ENCODE assay signal across 8 cellular contexts in the genomic region with DNA sequence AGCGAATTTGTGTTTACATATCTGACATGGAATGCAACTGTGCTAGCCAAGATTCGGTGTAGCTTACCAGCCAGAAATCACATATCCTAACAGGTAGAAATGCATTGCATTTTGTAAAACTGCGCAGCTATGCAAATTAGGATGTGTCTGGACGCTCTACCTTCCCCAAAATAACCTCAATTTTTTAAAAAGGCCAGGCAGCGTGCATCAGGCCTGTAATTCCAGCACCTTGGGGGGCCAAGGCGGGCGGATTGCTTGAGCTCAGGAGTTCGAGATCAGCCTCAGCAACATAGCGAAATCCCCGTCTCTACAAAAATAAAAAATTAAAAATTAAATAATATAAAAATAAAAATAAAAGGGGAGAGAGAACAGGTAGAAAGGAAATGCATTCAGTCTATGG.
DNase-seq lines count a peak whose midpoint lies in the region; ATAC-seq, FAIRE-seq and TF ChIP-seq lines count a peak whose summit lies in the region.
"Had no signal": no experiment of that assay in that cellular context is flagged by ENCODE, and none has a peak within 500 bp of the region (broad histone marks: within the 10 kb centered on the region; RNA-seq: fewer than 3 reads in every experiment).

No MANE protein-coding gene starts in this region.

- H3K4me1 ChIP-seq in HUES48 (ENCODE audit: control insufficient read depth, insufficient read depth, low read length) (no peaks in the 10 kb centered on the region), iPS-20b (ENCODE audit: insufficient read depth, low read length) (no peaks in the 10 kb centered on the region), stomach smooth muscle (ENCODE audit: control insufficient read depth, insufficient read depth, low read length) (peaks cover 5% of the 10 kb centered on the region)

- H3K4me3 Mint-ChIP-seq in activated naive CD8-positive, alpha-beta T cell treated with anti-CD3 and anti-CD28 coated beads for 36 hours, result peak overlapping the region; percentile 90

- peak overlapping the region; percentile 96 for H3K27ac Mint-ChIP-seq in activated naive CD8-positive, alpha-beta T cell treated with anti-CD3 and anti-CD28 coated beads for 36 hours

- DNase-seq in activated naive CD8-positive, alpha-beta T cell treated with anti-CD3 and anti-CD28 coated beads for 36 hours, result no peak
- DNase-seq in GM12892 (ENCODE audit: insufficient read length) (no peak), epidermal melanocyte (ENCODE audit: insufficient read length, low spot score) (no peak)

- no peak for ATAC-seq in GM21447 (IDR thresholded peaks at IDR 0.05; ENCODE audit: unreplicated experiment)

- H3K9ac ChIP-seq in HUES48 (ENCODE audit: low read depth, low read length) (peak overlapping the region; percentile 70; the same call in 1 of the 2 replicates), iPS-20b (ENCODE audit: low read depth, low read length) (peak overlapping the region; percentile 79; the same call in 1 of the 2 replicates), stomach smooth muscle (ENCODE audit: low read length in 2 of 2) (peak overlapping the region; percentile 87 to 95)

- H3K27ac ChIP-seq in HUES48 (ENCODE audit: low read depth, low read length) (peak overlapping the region; percentile 99), iPS-20b (ENCODE audit: low read length) (no peak overlapping the region), stomach smooth muscle (ENCODE audit: low read length) (peak overlapping the region; percentile 85)

- H3K36me3 ChIP-seq in HUES48 (ENCODE audit: control insufficient read depth, insufficient read depth, low read length) (peaks cover 10% of the 10 kb centered on the region), iPS-20b (ENCODE audit: insufficient read depth, low read depth, low read length) (peaks cover 14% of the 10 kb centered on the region), stomach smooth muscle (ENCODE audit: control insufficient read depth in 2 of 2, insufficient read depth in 2 of 2, low read length in 2 of 2) (peaks cover 0 to 4% of the 10 kb centered on the region in 2 donors)

- FAIRE-seq in GM12892 (lab: Jason Lieb, UNC), result no peak
- FAIRE-seq: colon had no signal

- H3K27me3 ChIP-seq in HUES48 (ENCODE audit: control insufficient read depth, insufficient read depth, low read length), result no peaks in the 10 kb centered on the region
- H3K27me3 ChIP-seq in iPS-20b (ENCODE audit: insufficient read depth, low read length), result no peaks in the 10 kb centered on the region
- H3K27me3 ChIP-seq in stomach smooth muscle (ENCODE audit: control insufficient read depth in 1 of 2, insufficient read depth in 2 of 2, low read length in 2 of 2), result no peaks in the 10 kb centered on the region

- peak overlapping the region; percentile 91 for H3K4me3 ChIP-seq in HUES48 (ENCODE audit: low read depth, low read length)
- peak overlapping the region; percentile 87 for H3K4me3 ChIP-seq in iPS-20b (ENCODE audit: low read length)
- peak overlapping the region; percentile 90 to 93 for H3K4me3 ChIP-seq in stomach smooth muscle (ENCODE audit: low read length in 2 of 2)

- no peaks in the 10 kb centered on the region for H3K9me3 ChIP-seq in HUES48 (ENCODE audit: control insufficient read depth, insufficient read depth, low read length)
- H3K9me3 ChIP-seq in iPS-20b (ENCODE audit: insufficient read depth, low read depth, low read length), result no peaks in the 10 kb centered on the region
- no peaks in the 10 kb centered on the region for H3K9me3 ChIP-seq in stomach smooth muscle (ENCODE audit: control insufficient read depth in 2 of 2, low read length in 2 of 2)

- H3K27me3 Mint-ChIP-seq in activated naive CD8-positive, alpha-beta T cell treated with anti-CD3 and anti-CD28 coated beads for 36 hours, result no peaks in the 10 kb centered on the region

- peaks cover 5% of the 10 kb centered on the region for H3K36me3 Mint-ChIP-seq in activated naive CD8-positive, alpha-beta T cell treated with anti-CD3 and anti-CD28 coated beads for 36 hours

- TF ChIP-seq POLR2A in GM12892 (IDR thresholded peaks at IDR 0.05; ENCODE audit: low read depth, low read length), result no peak

- H3K9me3 Mint-ChIP-seq in activated naive CD8-positive, alpha-beta T cell treated with anti-CD3 and anti-CD28 coated beads for 36 hours, result no peaks in the 10 kb centered on the region

- H3K4me1 Mint-ChIP-seq in activated naive CD8-positive, alpha-beta T cell treated with anti-CD3 and anti-CD28 coated beads for 36 hours, result peaks cover 21% of the 10 kb centered on the region
